ENCODE assay signal across 19 cellular contexts in the genomic region with DNA sequence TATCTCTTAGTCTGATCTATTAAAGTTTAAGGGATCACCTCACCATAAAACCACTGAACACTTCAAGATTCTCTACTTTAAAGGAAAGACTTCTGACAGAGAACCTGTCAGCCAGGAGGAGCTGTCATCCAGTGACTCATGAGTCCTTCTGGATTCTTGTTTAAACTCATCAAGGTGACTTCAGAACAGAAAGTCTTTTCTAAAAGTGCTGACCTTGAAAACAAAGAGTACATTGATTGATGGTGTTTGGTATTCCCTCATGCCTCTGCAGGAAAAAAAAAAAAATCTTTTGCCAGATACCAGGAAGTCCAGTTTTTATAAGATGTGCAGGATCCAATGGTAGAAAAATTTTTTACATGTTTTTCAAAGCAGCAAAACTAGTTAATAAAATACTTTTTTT. TPM values are rescaled to one million over a fixed set of nuclear protein-coding genes. Genes with fewer than 3 reads are reported as not detected.
DNase-seq lines count a peak whose midpoint lies in the region; ATAC-seq, FAIRE-seq and TF ChIP-seq lines count a peak whose summit lies in the region.
"Had no signal": no experiment of that assay in that cellular context is flagged by ENCODE, and none has a peak within 500 bp of the region (broad histone marks: within the 10 kb centered on the region; RNA-seq: fewer than 3 reads in every experiment).

No MANE protein-coding gene starts in this region.

- POLR2A ChIA-PET in K562 (lab: Yijun Ruan, JAX) = interaction anchor here (0.6 to 1.1 kb wide), 2 partner anchors 10 to 451 kb away, joined by 3 to 4 read pairs; no protein-coding TSS in a partner anchor

- intact Hi-C loops in K562 (cut with micrococcal nuclease) = no loop called here

- TF ChIP-seq RAD21 in K562 (CRISPR knock-in tag; conservative IDR thresholded peaks at IDR 0.05 in 1 of 2, IDR thresholded peaks at IDR 0.05 in 1 of 2) = no peak

- H3K4me2 ChIP-seq in K562 (ENCODE audit: insufficient read depth, low read length) = no peak overlapping the region

- peaks cover 23% of the 10 kb centered on the region for H3K4me1 Mint-ChIP-seq in glutamatergic neuron (ENCODE audit: low read depth, unreplicated experiment)

- CTCF ChIA-PET in K562 (lab: Yijun Ruan, JAX; ENCODE audit: low intra/inter-chr PET ratio) = no interaction called here

- H2AFZ ChIP-seq in K562 (ENCODE audit: low read depth, low read length) = no peak overlapping the region

- H3K4me1 ChIP-seq in K562 (replicated peaks in 1 of 2; ENCODE audit: control insufficient read depth in 2 of 2, insufficient read depth in 2 of 2, low read length in 2 of 2) (peaks cover 0 to 7% of the 10 kb centered on the region in 2 experiments; a peak in 2 of 5 replicates), small intestine (ENCODE audit: control insufficient read depth in 2 of 2, insufficient read depth in 1 of 2, low read depth in 1 of 2, low read length in 1 of 2) (peaks cover 2 to 7% of the 10 kb centered on the region in 2 donors)

- H3K36me3 ChIP-seq in K562 (ENCODE audit: control insufficient read depth, insufficient read depth, low read length) (peaks cover 3% of the 10 kb centered on the region; the same call in 1 of the 3 replicates), small intestine (ENCODE audit: control insufficient read depth in 2 of 2, insufficient read depth in 2 of 2, low read length in 2 of 2) (no peaks in the 10 kb centered on the region)
- H3K36me3 ChIP-seq: MG63, SJSA1 had no signal

- no peaks in the 10 kb centered on the region for H3K9me3 ChIP-seq in K562 (replicated peaks; ENCODE audit: control insufficient read depth, insufficient read depth, low read depth, low read length)
- no peaks in the 10 kb centered on the region for H3K9me3 ChIP-seq in small intestine (ENCODE audit: control insufficient read depth, low read depth)
- H3K9me3 ChIP-seq: MG63, SJSA1 had no signal

- H3K27ac ChIP-seq in K562 (ENCODE audit: extremely low read depth, low read depth, low read length) (no peak overlapping the region), small intestine (ENCODE audit: low read depth in 1 of 2, low read length in 1 of 2) (no peak overlapping the region)
- H3K27ac ChIP-seq: coronary artery, SJSA1 had no signal

- H3K4me3 ChIP-seq in K562 (no peak overlapping the region), small intestine (ENCODE audit: low read depth in 1 of 2, low read length in 2 of 2) (no peak overlapping the region)
- H3K4me3 ChIP-seq: coronary artery, MG63, SJSA1 had no signal

- no peaks in the 10 kb centered on the region for H3K27me3 ChIP-seq in K562 (ENCODE audit: control insufficient read depth in 2 of 2, insufficient read depth in 2 of 2, low read length in 2 of 2)
- H3K27me3 ChIP-seq in small intestine (ENCODE audit: control insufficient read depth in 2 of 2, insufficient read depth in 2 of 2, low read length in 2 of 2) = no peaks in the 10 kb centered on the region
- H3K27me3 ChIP-seq: MG63, SJSA1 had no signal

- peaks cover 61% of the 10 kb centered on the region for H3K79me2 ChIP-seq in K562 (ENCODE audit: control insufficient read depth, insufficient read depth, low read length)

- no peak overlapping the region for H3K27ac Mint-ChIP-seq in glutamatergic neuron (ENCODE audit: unreplicated experiment)
- H3K27ac Mint-ChIP-seq: activated naive CD4-positive, alpha-beta T cell treated with anti-CD3 and anti-CD28 coated beads, Interleukin-2, amount 50 U/mL, for 72 hours had no signal

- no peak for TF ChIP-seq POLR2A in K562 (conservative IDR thresholded peaks at IDR 0.05)

- H3K4me3 Mint-ChIP-seq in glutamatergic neuron (ENCODE audit: unreplicated experiment) = no peak overlapping the region
- H3K4me3 Mint-ChIP-seq: neural crest cell had no signal

- peaks cover 13% of the 10 kb centered on the region; the same call in 1 of the 2 replicates for H4K20me1 ChIP-seq in K562 (replicated peaks; ENCODE audit: control insufficient read depth, insufficient read depth, low read length)

- TF ChIP-seq CTCF in K562 (IDR thresholded peaks at IDR 0.05 in 2 of 3, conservative IDR thresholded peaks at IDR 0.05 in 1 of 3; ENCODE audit: insufficient read depth in 2 of 3, low read depth in 1 of 3, low read length in 3 of 3) (no peak), glutamatergic neuron (IDR thresholded peaks at IDR 0.05; ENCODE audit: partially characterized antibody, unreplicated experiment) (no peak)

- no peaks in the 10 kb centered on the region for H3K9me1 ChIP-seq in K562 (ENCODE audit: control insufficient read depth, insufficient read depth, low read length)

- no peak overlapping the region for H3K9ac ChIP-seq in K562 (ENCODE audit: insufficient read depth in 1 of 2, low read depth in 2 of 2, low read length in 2 of 2)

- no peak for FAIRE-seq in K562 (lab: Jason Lieb, UNC)
- no peak for FAIRE-seq in small intestine (lab: Jason Lieb, UNC)
- FAIRE-seq: endometrium had no signal

- DNase-seq in HT-29 (ENCODE audit: low spot score) (peak; percentile 39), K562 (ENCODE audit: extremely low read depth in 1 of 4, low spot score in 3 of 4) (no peak), islet precursor cell (peak; percentile 65), small intestine (peak; percentile 72), GF-D8 (lab: John Stamatoyannopoulos, UW) (no peak), glutamatergic neuron (no peak), SW 1271 (lab: John Stamatoyannopoulos, UW) (no peak)
- DNase-seq: activated CD4-positive, CD25-positive, alpha-beta regulatory T cell treated with anti-CD3 and anti-CD28 coated beads, Interleukin-2, amount 50 U/mL, for 72 hours; left cardiac atrium; MG63; NCI-H1436 treated with DMSO at 0.1 percent for 48 hours; NCI-H748 treated with DMSO at 0.1 percent for 48 hours; T1000 had no signal

- ATAC-seq in K562 (no peak), GM18498 (IDR thresholded peaks at IDR 0.05; ENCODE audit: unreplicated experiment) (no peak)
- ATAC-seq: activated naive CD4-positive, alpha-beta T cell treated with anti-CD3 and anti-CD28 coated beads, Interleukin-2, amount 50 U/mL, for 72 hours had no signal

- no peaks in the 10 kb centered on the region for H3K9me3 Mint-ChIP-seq in glutamatergic neuron (ENCODE audit: unreplicated experiment)
- H3K9me3 Mint-ChIP-seq: activated naive CD4-positive, alpha-beta T cell treated with anti-CD3 and anti-CD28 coated beads, Interleukin-2, amount 50 U/mL, for 72 hours; neural crest cell had no signal

- H3K36me3 Mint-ChIP-seq in glutamatergic neuron (ENCODE audit: unreplicated experiment) = no peaks in the 10 kb centered on the region
- H3K36me3 Mint-ChIP-seq: activated naive CD4-positive, alpha-beta T cell treated with anti-CD3 and anti-CD28 coated beads, Interleukin-2, amount 50 U/mL, for 72 hours had no signal

- H3K27me3 Mint-ChIP-seq in glutamatergic neuron (ENCODE audit: unreplicated experiment) = no peaks in the 10 kb centered on the region

- BruUV-seq in K562 (replicated peaks; lab: Mats Ljungman, UMichigan) = no TSS peak

- no peak for TF ChIP-seq EP300 in K562 (IDR thresholded peaks at IDR 0.05; ENCODE audit: low read length)

- in situ Hi-C loops in K562 (cut with MboI) = no loop called here

TF ChIP-seq in K562, 482 proteins besides CTCF, POLR2A, EP300 and RAD21:
- TF ChIP-seq PKNOX1 (IDR thresholded peaks at IDR 0.05) = peak; percentile 19; the same call in 1 of the 2 replicates
- TF ChIP-seq ZNF121 (CRISPR knock-in tag; conservative IDR thresholded peaks at IDR 0.05) = no peak

RNA-seq across cellular contexts. Expression of gene DSG2, which starts 12.3 kb away (rescaled TPM):
- 16.5 and 17.8 TPM in 2 replicates for total RNA-seq in HT-29 (2014; rRNA removed; shearing (Covaris generic))
- total RNA-seq in K562 (2011; cell fraction: chromatin; rRNA removed; ENCODE audit: low replicate concordance) = 29.6 and 74.2 TPM in 2 replicates
- 42.2 and 54.3 TPM in 2 replicates for total RNA-seq in K562 (2011; cell fraction: nucleolus; rRNA removed)
- total RNA-seq in K562 (2011; cell fraction: nucleoplasm; rRNA removed) = 74.9 and 105 TPM in 2 replicates
- total RNA-seq in K562 (2014; rRNA removed) = 22.2 and 26.5 TPM in 2 replicates
- 50.1 and 53.9 TPM in 2 replicates for total RNA-seq in K562 (2014; rRNA removed; fragmentation: Illumina TruSeq; extraction: Trizol)
- 39.2 and 43.0 TPM in 2 replicates for total RNA-seq in K562 (2015; rRNA removed; fragmentation: Illumina TruSeq; extraction: Trizol)
- total RNA-seq in K562 (2021) = 41.3 and 43.0 TPM in 2 replicates
- polyA plus RNA-seq in K562 (2011; rRNA removed) = 67.9 and 68.6 TPM in 2 replicates
- polyA plus RNA-seq in K562 (2011; cell fraction: cytosol; rRNA removed) = 24.1 and 46.3 TPM in 2 replicates
- polyA plus RNA-seq in K562 (2011; cell fraction: nucleus; rRNA removed) = 8.7 and 14.5 TPM in 2 replicates
- 38.2 and 52.0 TPM in 2 replicates for polyA plus RNA-seq in K562 (2012)
- 57.9 and 65.7 TPM in 2 replicates for polyA plus RNA-seq in K562 (2014; fragmentation: Illumina TruSeq; extraction: Trizol)
- polyA plus RNA-seq in K562 (2014; fragmentation: Nextera tagmentation; extraction: Ambion mirVana) = 10 to 100 TPM; 16.9 to 22.6 TPM
- 34.1 and 40.8 TPM in 2 replicates for polyA plus RNA-seq in K562 (2014; rRNA removed)
- polyA minus RNA-seq in K562 (2011; rRNA and poly(A)+ RNA removed) = 77.8 and 96.7 TPM in 2 replicates
- polyA minus RNA-seq in K562 (2011; cell fraction: cytosol; rRNA and poly(A)+ RNA removed) = 33.7 and 40.5 TPM in 2 replicates
- polyA minus RNA-seq in K562 (2011; cell fraction: nucleus; rRNA and poly(A)+ RNA removed) = 6.6 and 18.2 TPM in 2 replicates
- 10 to 100 TPM; 28.6 to 66.9 (median 28.9) TPM for polyA plus RNA-seq in small intestine
- 8.2 TPM for total RNA-seq in glutamatergic neuron (ENCODE audit: unreplicated experiment)

Comparison
In these comparisons a context has a peak if more than half of its experiments do, and no peak if none do; other contexts are left out.
1. DNase-seq: peak in HT-29 (single experiment), islet precursor cell (single experiment) and small intestine (single experiment); none in K562 (0 of 4), GF-D8 (single experiment), glutamatergic neuron (single experiment) and SW 1271 (0 of 2).